9 cellular contexts compared by ENCODE assay signal in the genomic region with DNA sequence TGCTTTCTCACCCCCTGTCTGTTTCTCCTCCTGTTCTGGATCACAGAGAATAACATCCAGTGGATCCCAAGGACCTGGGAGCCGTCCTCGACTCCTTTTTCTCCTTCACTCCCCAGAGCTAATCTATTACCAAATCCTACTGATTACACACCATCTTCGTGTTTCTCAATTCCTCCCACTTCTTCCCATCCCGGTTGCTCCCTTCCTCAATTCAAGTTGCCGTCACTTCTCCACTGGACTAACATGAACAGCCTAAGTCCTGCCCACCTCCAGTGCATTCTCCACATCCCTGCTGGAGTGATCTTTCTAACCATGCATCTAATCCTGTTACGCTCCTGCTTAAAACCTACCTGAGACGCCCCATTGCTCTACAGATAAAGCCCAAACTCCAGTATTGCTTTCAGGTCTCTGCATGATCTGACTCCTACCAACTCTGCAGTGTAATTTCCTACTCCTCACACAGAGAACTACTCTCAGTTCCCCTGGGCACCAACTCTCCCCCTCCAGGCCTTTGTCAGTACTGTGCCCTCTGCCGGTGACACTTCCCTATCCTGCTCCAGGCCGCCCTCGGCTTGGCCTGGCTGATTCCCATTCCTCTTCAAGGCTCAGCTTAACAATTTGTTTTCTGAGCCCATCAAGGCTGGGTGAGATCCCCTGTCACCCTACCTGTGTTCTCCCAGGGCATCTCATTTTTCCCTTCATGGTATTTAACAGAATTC. TPM values are rescaled to one million over a fixed set of nuclear protein-coding genes. Genes with fewer than 3 reads are reported as not detected.
DNase-seq lines count a peak whose midpoint lies in the region; ATAC-seq and TF ChIP-seq lines count a peak whose summit lies in the region.
"Had no signal": no experiment of that assay in that cellular context is flagged by ENCODE, and none has a peak within 500 bp of the region (broad histone marks: within the 10 kb centered on the region; RNA-seq: fewer than 3 reads in every experiment).

No MANE protein-coding gene starts in this region.

- H3K9me3 Mint-ChIP-seq in Calu3 (ENCODE audit: low read depth, unreplicated experiment), result no peaks in the 10 kb centered on the region
- H3K9me3 Mint-ChIP-seq: stimulated activated naive CD8-positive, alpha-beta T cell treated with anti-CD3 and anti-CD28 coated beads, Interleukin-15, Interleukin-2, amounts not matched to agents 100 ng/mL and 50 ng/mL, for 24 hours had no signal

- no peak for TF ChIP-seq POLR2A in vagina (IDR thresholded peaks at IDR 0.05)

- H3K27ac Mint-ChIP-seq in Calu3 (ENCODE audit: unreplicated experiment), result no peak overlapping the region
- H3K27ac Mint-ChIP-seq: stimulated activated naive CD8-positive, alpha-beta T cell treated with anti-CD3 and anti-CD28 coated beads, Interleukin-15, Interleukin-2, amounts not matched to agents 100 ng/mL and 50 ng/mL, for 24 hours had no signal

- H3K36me3 ChIP-seq in vagina, result no peaks in the 10 kb centered on the region

- no peaks in the 10 kb centered on the region for H3K36me3 Mint-ChIP-seq in Calu3 (ENCODE audit: insufficient read depth, unreplicated experiment)

- DNase-seq in Calu3 (peak; percentile 63), SK-N-DZ (ENCODE audit: low spot score) (peak; percentile 50), globus pallidus (ENCODE audit: low spot score) (peak; percentile 51), putamen (ENCODE audit: low spot score) (peak; percentile 18), vagina (ENCODE audit: extremely low spot score in 2 of 2) (no peak), NCI-H128 (lab: John Stamatoyannopoulos, UW; ENCODE audit: unreplicated experiment) (no peak)

- no peaks in the 10 kb centered on the region for H3K4me1 ChIP-seq in vagina

- H3K9me3 ChIP-seq in vagina, result no peaks in the 10 kb centered on the region

- H3K4me1 Mint-ChIP-seq in Calu3 (ENCODE audit: low read depth, unreplicated experiment), result no peaks in the 10 kb centered on the region

- CTCF ChIA-PET in Calu3 (lab: Charles Lee), result interaction anchor here (0.6 to 1.2 kb wide), 3 partner anchors 30 to 71 kb away, joined by 3 read pairs; partner anchors contain the start of gene CFAP45

- H3K27ac ChIP-seq in vagina, result no peak overlapping the region

- H3K27me3 ChIP-seq in vagina, result no peaks in the 10 kb centered on the region

- peaks cover 74% of the 10 kb centered on the region for H3K27me3 Mint-ChIP-seq in Calu3 (ENCODE audit: unreplicated experiment)
- H3K27me3 Mint-ChIP-seq: stimulated activated naive CD8-positive, alpha-beta T cell treated with anti-CD3 and anti-CD28 coated beads, Interleukin-15, Interleukin-2, amounts not matched to agents 100 ng/mL and 50 ng/mL, for 24 hours had no signal

- intact Hi-C loops in Calu3 (cut with micrococcal nuclease; ENCODE audit: unreplicated experiment) (loop anchor here (2.0 kb wide), 1 partner anchor 62 kb away; no protein-coding TSS in a partner anchor), vagina (cut with DNase I) (no loop called here)

- ATAC-seq in GM19463 (IDR thresholded peaks at IDR 0.05; ENCODE audit: unreplicated experiment), result peak; percentile 88
- peak; percentile 73 for ATAC-seq in HG03442 (IDR thresholded peaks at IDR 0.05; ENCODE audit: unreplicated experiment)

- no TSS peak for BruUV-seq in Calu3 (replicated peaks; lab: Mats Ljungman, UMichigan)

- H3K4me3 Mint-ChIP-seq in Calu3 (ENCODE audit: low read depth, unreplicated experiment), result no peak overlapping the region
- H3K4me3 Mint-ChIP-seq: stimulated activated naive CD8-positive, alpha-beta T cell treated with anti-CD3 and anti-CD28 coated beads, Interleukin-15, Interleukin-2, amounts not matched to agents 100 ng/mL and 50 ng/mL, for 24 hours had no signal

- H3K4me3 ChIP-seq in vagina, result no peak overlapping the region

- TF ChIP-seq CTCF in Calu3 (IDR thresholded peaks at IDR 0.05; ENCODE audit: unreplicated experiment) (peak; percentile 70), vagina (IDR thresholded peaks at IDR 0.05) (no peak)

RNA-seq across cellular contexts. Expression of gene SLAMF8, which starts 2.4 kb away (rescaled TPM):
- total RNA-seq in Calu3 (2022) (not detected in 2 replicates), vagina (1.5 TPM)
- not detected in 2 replicates for polyA plus RNA-seq in SK-N-DZ (2014; cell fraction: cytosol; rRNA removed)
- polyA plus RNA-seq in SK-N-DZ (2014; cell fraction: nucleus; rRNA removed), result not detected in 2 replicates

RNA-seq across cellular contexts. Expression of gene FCRL6, which starts 26.9 kb away (rescaled TPM):
- not detected in 2 replicates for total RNA-seq in Calu3 (2022)
- not detected in 2 replicates for polyA plus RNA-seq in SK-N-DZ (2014; cell fraction: cytosol; rRNA removed)
- not detected in 2 replicates for polyA plus RNA-seq in SK-N-DZ (2014; cell fraction: nucleus; rRNA removed)
- total RNA-seq in vagina, result not detected

RNA-seq across cellular contexts. Expression of gene VSIG8, which starts 33.4 kb away (rescaled TPM):
- total RNA-seq in Calu3 (2022) (not detected in 2 replicates), vagina (not detected)
- polyA plus RNA-seq in SK-N-DZ (2014; cell fraction: cytosol; rRNA removed), result not detected in 2 replicates
- not detected in 2 replicates for polyA plus RNA-seq in SK-N-DZ (2014; cell fraction: nucleus; rRNA removed)

RNA-seq across cellular contexts. Expression of gene DUSP23, which starts 48.3 kb away (rescaled TPM):
- total RNA-seq in Calu3 (2022) (5.7 and 10.6 TPM in 2 replicates), vagina (106 TPM)
- polyA plus RNA-seq in SK-N-DZ (2014; cell fraction: cytosol; rRNA removed), result 0.57 and 2.5 TPM in 2 replicates
- 2.0 TPM in 2 replicates for polyA plus RNA-seq in SK-N-DZ (2014; cell fraction: nucleus; rRNA removed)

Comparison
In these comparisons a context has a peak if more than half of its experiments do, and no peak if none do; other contexts are left out.
1. DNase-seq: peak in Calu3 (single experiment), SK-N-DZ (single experiment), globus pallidus (single experiment) and putamen (single experiment); none in vagina (0 of 2) and NCI-H128 (single experiment).